8 cellular contexts compared by ENCODE assay signal in genomic region chr14:90758028-90758889, GRCh38.
A peak's percentile ranks its signal among the peaks of the same experiment; 100 is the strongest.
DNase-seq lines count a peak whose midpoint lies in the region; ATAC-seq lines count a peak whose summit lies in the region.

No MANE protein-coding gene starts in this region.

- ATAC-seq in GM19035 (IDR thresholded peaks at IDR 0.05; ENCODE audit: unreplicated experiment) (peak; percentile 87), HG03342 (IDR thresholded peaks at IDR 0.05; ENCODE audit: unreplicated experiment) (peak; percentile 92)

- peak overlapping the region; percentile 99 for H3K27ac ChIP-seq in cingulate gyrus (ENCODE audit: low read depth, low read length)

- DNase-seq in Ammon's horn (ENCODE audit: low spot score) (peak; percentile 90), NCI-H345 treated with DMSO at 0.1 percent for 48 hours (lab: John Stamatoyannopoulos, UW; ENCODE audit: unreplicated experiment) (peak; percentile 85), left kidney (ENCODE audit: low read depth, low spot score) (peak; percentile 96)
- DNase-seq in activated CD4-positive, alpha-beta T cell treated with anti-CD3 and anti-CD28 coated beads for 24 hours (ENCODE audit: low read depth in 2 of 2): peak; percentile 89 to 91
- peak; percentile 94 for DNase-seq in stimulated activated CD4-positive, alpha-beta T cell treated with anti-CD3 and anti-CD28 coated beads, Interleukin-1b, Interleukin-23, amount 100 ng/mL, for 48 hours

Comparison
In these comparisons a context has a peak if more than half of its experiments do, and no peak if none do; other contexts are left out.
1. Peak in every context shown above with its lines: DNase-seq, ATAC-seq and H3K27ac ChIP-seq.